In genomic region chr3:172607305-172608121, GRCh38 we compare ENCODE assay signal across 10 cellular contexts.
DNase-seq lines count a peak whose midpoint lies in the region; ATAC-seq, FAIRE-seq and TF ChIP-seq lines count a peak whose summit lies in the region.
"Had no signal": no experiment of that assay in that cellular context is flagged by ENCODE, and none has a peak within 500 bp of the region (broad histone marks: within the 10 kb centered on the region; RNA-seq: fewer than 3 reads in every experiment).

No MANE protein-coding gene starts in this region.

- H3K27ac ChIP-seq in HEK293 (ENCODE audit: extremely low read depth, low read depth, low read length) (no peak overlapping the region), GM12878 (ENCODE audit: control insufficient read depth, insufficient read depth) (no peak overlapping the region; the same call in 1 of the 2 replicates), left lung (peak overlapping the region; percentile 52 to 65)

- no peak for TF ChIP-seq EP300 in GM12878 (IDR thresholded peaks at IDR 0.05; ENCODE audit: borderline replicate concordance in 1 of 2, control insufficient read depth in 1 of 2, low read depth in 2 of 2, low read length in 2 of 2)

- ATAC-seq in GM12878 = peak; percentile 76
- ATAC-seq in left lung = peak; percentile 39
- ATAC-seq in GM19023 (IDR thresholded peaks at IDR 0.05; ENCODE audit: unreplicated experiment) = no peak
- no peak for ATAC-seq in GM21360 (IDR thresholded peaks at IDR 0.05; ENCODE audit: unreplicated experiment)
- ATAC-seq in GM18520 (IDR thresholded peaks at IDR 0.05; ENCODE audit: unreplicated experiment) = no peak

- H4K20me1 ChIP-seq in GM12878 (ENCODE audit: control insufficient read depth, insufficient read depth) = no peaks in the 10 kb centered on the region

- no peak for TF ChIP-seq POLR2A in GM12878 (IDR thresholded peaks at IDR 0.05; ENCODE audit: low read depth, low read length)

- no peaks in the 10 kb centered on the region for H3K36me3 ChIP-seq in HEK293 (ENCODE audit: control insufficient read depth in 2 of 2, insufficient read depth in 1 of 2, low read length in 2 of 2)
- H3K36me3 ChIP-seq in GM12878 (ENCODE audit: control insufficient read depth in 2 of 2, insufficient read depth in 2 of 2, low read length in 1 of 2) = no peaks in the 10 kb centered on the region
- no peaks in the 10 kb centered on the region for H3K36me3 ChIP-seq in left lung

- 96% methylated on average over 2 of the region's 2 CpGs for WGBS in GM12878 (ENCODE audit: insufficient coverage, insufficient replicate concordance, low lambda C conversion rate, missing lambda C conversion rate)

- H3K79me2 ChIP-seq in GM12878 (ENCODE audit: control insufficient read depth, insufficient read depth, low read length) = no peaks in the 10 kb centered on the region

- FAIRE-seq in GM12878 (lab: Jason Lieb, UNC) (peak; percentile 31), urothelium cell line (lab: Jason Lieb, UNC) (no peak)

- TF ChIP-seq RAD21 in GM12878 (IDR thresholded peaks at IDR 0.05; ENCODE audit: insufficient read depth, low read depth, low read length) = no peak

- RAD21 ChIA-PET in GM12878 (lab: Charles Lee; ENCODE audit: unreplicated experiment) = interaction anchor here (1.7 to 3.5 kb wide), 2 partner anchors 12 to 13 kb away, joined by 9 to 33 read pairs; no protein-coding TSS in a partner anchor

- TF ChIP-seq CTCF in HEK293 (tag by site-specific recombination; IDR thresholded peaks at IDR 0.05) = no peak
- no peak for TF ChIP-seq CTCF in GM12878 (IDR thresholded peaks at IDR 0.05 in 2 of 3, conservative IDR thresholded peaks at IDR 0.05 in 1 of 3; ENCODE audit: control insufficient read depth in 2 of 3, extremely low read depth in 1 of 3, insufficient read depth in 1 of 3, low read depth in 3 of 3, low read length in 3 of 3)
- TF ChIP-seq CTCF in left lung (IDR thresholded peaks at IDR 0.05) = no peak

- peak overlapping the region; percentile 46 for H2AFZ ChIP-seq in GM12878 (ENCODE audit: control insufficient read depth, low read depth, low read length)

- in situ Hi-C loops in GM12878 (cut with MboI) = no loop called here

- no peak overlapping the region for H3K4me2 ChIP-seq in GM12878 (ENCODE audit: control insufficient read depth, insufficient read depth)

- H3K9me3 ChIP-seq in HEK293 (ENCODE audit: control insufficient read depth, insufficient read depth, low read depth, low read length) (no peaks in the 10 kb centered on the region), GM12878 (replicated peaks; ENCODE audit: control insufficient read depth, insufficient read depth, low read length) (no peaks in the 10 kb centered on the region; the same call in 2 of the 3 replicates), left lung (no peaks in the 10 kb centered on the region)

- SMC1A ChIA-PET in GM12878 (lab: Charles Lee; ENCODE audit: uncharacterized antibody, unreplicated experiment) = interaction anchor here (0.8 to 4.3 kb wide), 11 partner anchors 9 to 120 kb away, joined by 3 to 18 read pairs (median 5); no protein-coding TSS in a partner anchor

- CTCF ChIA-PET in HEK293 (lab: Yijun Ruan, JAX) (interaction anchor here (0.7 to 3.7 kb wide), 4 partner anchors 11 to 59 kb away, joined by 3 to 13 read pairs (median 4); no protein-coding TSS in a partner anchor), GM12878 (lab: Yijun Ruan, JAX) (interaction anchor here (0.6 to 6.0 kb wide), 17 partner anchors 8 to 724 kb away, joined by 3 to 42 read pairs (median 4); no protein-coding TSS in a partner anchor)

- H3K4me3 ChIP-seq in HEK293 (ENCODE audit: low read depth, low read length) = no peak overlapping the region
- no peak overlapping the region for H3K4me3 ChIP-seq in GM12878
- no peak overlapping the region for H3K4me3 ChIP-seq in left lung

- no peak overlapping the region for H3K9ac ChIP-seq in GM12878 (ENCODE audit: control insufficient read depth, insufficient read depth, low read length)

- H3K4me1 ChIP-seq in HEK293 (ENCODE audit: control insufficient read depth, insufficient read depth, low read length) = no peaks in the 10 kb centered on the region
- no peaks in the 10 kb centered on the region for H3K4me1 ChIP-seq in GM12878 (ENCODE audit: control insufficient read depth, insufficient read depth, low read length)
- H3K4me1 ChIP-seq in left lung = peaks cover 0 to 17% of the 10 kb centered on the region in 2 donors

- intact Hi-C loops in GM12878 (cut with micrococcal nuclease; ENCODE audit: unreplicated experiment) (no loop called here), left lung (cut with DNase I) (no loop called here)

- DNase-seq in AG08395 (ENCODE audit: low spot score) (peak; percentile 45), GM12878 (ENCODE audit: low read depth, low spot score) (no peak), left lung (no peak), urothelium cell line (ENCODE audit: low spot score) (no peak)
- DNase-seq: activated T-cell treated with anti-CD3 and anti-CD28 coated beads, Interleukin-2, amount 50 U/mL, for 72 hours; naive B cell had no signal

- no peaks in the 10 kb centered on the region for H3K27me3 ChIP-seq in GM12878 (replicated peaks in 1 of 2; ENCODE audit: control insufficient read depth in 2 of 2, insufficient read depth in 2 of 2, low read length in 1 of 2)
- H3K27me3 ChIP-seq in left lung = no peaks in the 10 kb centered on the region

- no TSS peak for BruUV-seq in GM12878 (replicated peaks; lab: Mats Ljungman, UMichigan)

- POLR2A ChIA-PET in HEK293 (lab: Yijun Ruan, JAX) = no interaction called here
- POLR2A ChIA-PET in GM12878 (lab: Charles Lee) = interaction anchor here (0.5 to 1.5 kb wide), 2 partner anchors 24 to 82 kb away, joined by 4 to 6 read pairs; no protein-coding TSS in a partner anchor

TF ChIP-seq in HEK293, 187 proteins besides CTCF, POLR2A, EP300 and RAD21 (continues in another document):
- TF ChIP-seq ZFHX2 (tag by site-specific recombination; conservative IDR thresholded peaks at IDR 0.05) = no peak
- no peak for TF ChIP-seq ZNF624 (tag by site-specific recombination; IDR thresholded peaks at IDR 0.05)
- no peak for TF ChIP-seq ZNF324 (tag by site-specific recombination; IDR thresholded peaks at IDR 0.05)
- peak; percentile 76 for TF ChIP-seq ZNF18 (tag by site-specific recombination; IDR thresholded peaks at IDR 0.05)
- peak; percentile 80 for TF ChIP-seq ZFP69B (tag by site-specific recombination; IDR thresholded peaks at IDR 0.05)
- no peak for TF ChIP-seq RBAK (tag by site-specific recombination; IDR thresholded peaks at IDR 0.05)
- TF ChIP-seq KLF9 (tag by site-specific recombination; IDR thresholded peaks at IDR 0.05; ENCODE audit: low read depth) = no peak

TF ChIP-seq in GM12878, 131 proteins besides CTCF, POLR2A, EP300 and RAD21 (continues in another document):
- 0 out of 2 replicates have a peak, but pooled peaks have one; percentile 28 for TF ChIP-seq DPF2 (IDR thresholded peaks at IDR 0.05)
- no peak for TF ChIP-seq ZNF384 (IDR thresholded peaks at IDR 0.05; ENCODE audit: borderline replicate concordance, low read depth, low read length)
- 0 out of 2 replicates have a peak, but pooled peaks have one; percentile 23 for TF ChIP-seq JUNB (IDR thresholded peaks at IDR 0.05)
- TF ChIP-seq PAX8 (IDR thresholded peaks at IDR 0.05) = no peak
- TF ChIP-seq POU2F2 (IDR thresholded peaks at IDR 0.05; ENCODE audit: borderline replicate concordance, low read depth, low read length) = no peak
- TF ChIP-seq IKZF1 (conservative IDR thresholded peaks at IDR 0.05) = peak; percentile 52; the same call in 1 of the 2 replicates
- TF ChIP-seq MLLT1 (IDR thresholded peaks at IDR 0.05) = no peak
- no peak for TF ChIP-seq RELB (IDR thresholded peaks at IDR 0.05; ENCODE audit: low read depth)
- no peak for TF ChIP-seq ASH2L (IDR thresholded peaks at IDR 0.05; ENCODE audit: borderline replicate concordance, low read depth)
- TF ChIP-seq NR2F1 (conservative IDR thresholded peaks at IDR 0.05) = no peak
- peak; percentile 56 for TF ChIP-seq RUNX3 (IDR thresholded peaks at IDR 0.05; ENCODE audit: low read length)
- peak; percentile 67 for TF ChIP-seq SPI1 (IDR thresholded peaks at IDR 0.05; ENCODE audit: borderline replicate concordance, insufficient read depth, low read depth, low read length)

Comparison
In these comparisons a context has a peak if more than half of its experiments do, and no peak if none do; other contexts are left out.
1. H3K27ac ChIP-seq: peak in left lung (2 of 2); none in HEK293 (single experiment) and GM12878 (single experiment).
2. ATAC-seq: peak in GM12878 (single experiment) and left lung (single experiment); none in GM19023 (single experiment), GM21360 (single experiment) and GM18520 (single experiment).